1 cellular context compared by ENCODE assay signal in the genomic region with DNA sequence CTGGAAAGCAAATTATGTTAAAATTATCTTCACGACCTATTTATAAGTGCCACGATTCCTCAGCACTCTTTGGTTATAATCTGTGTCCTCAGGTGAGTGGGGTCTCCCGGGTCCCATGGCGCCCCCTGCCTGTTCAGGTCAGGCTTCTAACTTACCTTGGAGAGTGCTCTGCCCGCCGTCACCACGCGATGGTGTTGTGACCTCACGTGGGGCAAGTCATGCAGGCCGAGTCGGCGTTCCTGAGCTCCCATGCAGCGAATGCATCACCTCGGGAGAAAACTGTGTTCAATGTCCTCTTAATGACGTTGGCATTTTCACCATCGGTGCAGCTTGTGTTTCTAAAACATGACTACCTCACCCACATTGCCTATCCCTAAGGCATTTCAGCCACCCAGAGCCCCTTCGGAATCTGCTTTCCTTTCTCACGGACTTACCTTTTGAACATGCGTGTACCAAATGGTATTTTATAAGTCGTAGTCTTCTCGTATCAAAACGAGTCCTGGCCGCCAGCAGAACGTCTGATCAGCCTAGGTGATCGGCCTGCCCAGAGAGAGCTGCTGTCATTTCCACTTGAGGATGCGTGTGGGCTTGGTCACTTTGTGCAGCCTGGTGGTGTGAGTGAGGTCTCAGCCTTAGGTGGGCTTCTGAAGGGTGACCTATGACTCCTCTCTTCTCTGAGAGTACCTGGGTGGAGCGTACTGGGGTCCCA.
TF ChIP-seq lines count a peak whose summit lies in the region.

No MANE protein-coding gene starts in this region.

TF ChIP-seq in HCT116, 20 proteins besides CTCF, POLR2A, EP300 and RAD21 (continued from another document):
- TF ChIP-seq EZH2phosphoT487 (IDR thresholded peaks at IDR 0.05; ENCODE audit: borderline replicate concordance) (no peak), YY1 (IDR thresholded peaks at IDR 0.05; ENCODE audit: extremely low read depth, insufficient replicate concordance, low read depth, low read length) (no peak)
